In genomic region chr7:155893176-155893575, GRCh38 we compare ENCODE assay signal across 30 cellular contexts.
"Had no signal": no experiment of that assay in that cellular context is flagged by ENCODE, and none has a peak within 500 bp of the region (broad histone marks: within the 10 kb centered on the region; RNA-seq: fewer than 3 reads in every experiment).

No MANE protein-coding gene starts in this region.

- H3K9me3 Mint-ChIP-seq: activated naive CD4-positive, alpha-beta T cell treated with anti-CD3 and anti-CD28 coated beads, Interleukin-2, amount 50 U/mL, for 24 hours had no signal

- ATAC-seq: activated CD8-positive, alpha-beta memory T cell treated with anti-CD3 and anti-CD28 coated beads, Interleukin-2, amount 10 ng/mL, durations not matched to agents 7 days and 5 days; Panc1 had no signal

- H3K27me3 ChIP-seq: ascending aorta, cardiac muscle cell had no signal

- H3K4me3 ChIP-seq: ascending aorta, cardiac muscle cell, SJCRH30, SK-N-MC had no signal

- H3K27ac Mint-ChIP-seq: activated CD4-positive, alpha-beta memory T cell treated with anti-CD3 and anti-CD28 coated beads, Interleukin-2, amount 10 ng/mL, durations not matched to agents 7 days and 5 days; activated CD8-positive, alpha-beta memory T cell treated with anti-CD3 and anti-CD28 coated beads, Interleukin-2, amount 10 ng/mL, durations not matched to agents 7 days and 5 days; activated naive CD4-positive, alpha-beta T cell treated with anti-CD3 and anti-CD28 coated beads, Interleukin-2, amount 50 U/mL, for 24 hours; activated naive CD8-positive, alpha-beta T cell treated with anti-CD3 and anti-CD28 coated beads, Interleukin-2, amount 10 ng/mL, durations not matched to agents 7 days and 5 days had no signal

- H3K27ac ChIP-seq: ascending aorta, cardiac muscle cell, SJCRH30, SK-N-MC, WERI-Rb-1 had no signal

- H3K9me3 ChIP-seq: ascending aorta, SJCRH30 had no signal

- H3K27me3 Mint-ChIP-seq: activated CD4-positive, alpha-beta memory T cell treated with anti-CD3 and anti-CD28 coated beads, Interleukin-2, amount 10 ng/mL, durations not matched to agents 7 days and 5 days; activated CD8-positive, alpha-beta memory T cell treated with anti-CD3 and anti-CD28 coated beads, Interleukin-2, amount 10 ng/mL, durations not matched to agents 7 days and 5 days; activated naive CD4-positive, alpha-beta T cell treated with anti-CD3 and anti-CD28 coated beads, Interleukin-2, amount 50 U/mL, for 24 hours had no signal

- H3K36me3 Mint-ChIP-seq: activated CD8-positive, alpha-beta memory T cell treated with anti-CD3 and anti-CD28 coated beads, Interleukin-2, amount 10 ng/mL, durations not matched to agents 7 days and 5 days; activated naive CD4-positive, alpha-beta T cell treated with anti-CD3 and anti-CD28 coated beads, Interleukin-2, amount 50 U/mL, for 24 hours; activated naive CD8-positive, alpha-beta T cell treated with anti-CD3 and anti-CD28 coated beads, Interleukin-2, amount 10 ng/mL, durations not matched to agents 7 days and 5 days had no signal

- H3K4me1 Mint-ChIP-seq: activated CD4-positive, alpha-beta memory T cell treated with anti-CD3 and anti-CD28 coated beads, Interleukin-2, amount 10 ng/mL, durations not matched to agents 7 days and 5 days; activated CD8-positive, alpha-beta memory T cell treated with anti-CD3 and anti-CD28 coated beads, Interleukin-2, amount 10 ng/mL, durations not matched to agents 7 days and 5 days; activated naive CD4-positive, alpha-beta T cell treated with anti-CD3 and anti-CD28 coated beads, Interleukin-2, amount 50 U/mL, for 24 hours; activated naive CD8-positive, alpha-beta T cell treated with anti-CD3 and anti-CD28 coated beads, Interleukin-2, amount 10 ng/mL, durations not matched to agents 7 days and 5 days had no signal

- DNase-seq: activated CD4-positive, alpha-beta memory T cell treated with anti-CD3 and anti-CD28 coated beads, Interleukin-2, amount 10 ng/mL, durations not matched to agents 7 days and 5 days; activated CD4-positive, alpha-beta T cell treated with anti-CD3 and anti-CD28 coated beads for 1 hour; activated CD4-positive, alpha-beta T cell treated with anti-CD3 and anti-CD28 coated beads for 48 hours; activated CD4-positive, CD25-positive, alpha-beta regulatory T cell; activated CD8-positive, alpha-beta memory T cell treated with anti-CD3 and anti-CD28 coated beads for 24 hours; activated CD8-positive, alpha-beta memory T cell treated with anti-CD3 and anti-CD28 coated beads, Interleukin-2, amount 10 ng/mL, durations not matched to agents 7 days and 5 days; activated CD8-positive, alpha-beta memory T cell treated with anti-CD3 and anti-CD28 coated beads, Interleukin-2, amount 50 U/mL, for 48 hours; activated gamma-delta T cell; activated naive CD4-positive, alpha-beta T cell treated with Interleukin-2 at 50 U/mL for 16 hours; activated naive CD8-positive, alpha-beta T cell treated with anti-CD3 and anti-CD28 coated beads, Interleukin-2, amount 10 ng/mL, durations not matched to agents 7 days and 5 days; activated T-cell treated with anti-CD3 and anti-CD28 coated beads, Interleukin-2, amount 50 U/mL, for 48 hours; amygdala; KG1; MM.1S; MV-4-11; NCI-H1092; NCI-H1436 treated with DMSO at 0.1 percent for 48 hours; NCI-H1694 treated with DMSO at 0.1 percent for 48 hours; NCI-H2029; NCI-H345; NCI-H524 treated with DMSO at 0.1 percent for 48 hours; SHP77; SJCRH30; T1000; WERI-Rb-1 had no signal

- H3K4me1 ChIP-seq: ascending aorta, SJCRH30 had no signal

- H3K4me3 Mint-ChIP-seq: activated CD4-positive, alpha-beta memory T cell treated with anti-CD3 and anti-CD28 coated beads, Interleukin-2, amount 10 ng/mL, durations not matched to agents 7 days and 5 days; activated CD8-positive, alpha-beta memory T cell treated with anti-CD3 and anti-CD28 coated beads, Interleukin-2, amount 10 ng/mL, durations not matched to agents 7 days and 5 days; activated naive CD4-positive, alpha-beta T cell treated with anti-CD3 and anti-CD28 coated beads, Interleukin-2, amount 50 U/mL, for 24 hours; activated naive CD8-positive, alpha-beta T cell treated with anti-CD3 and anti-CD28 coated beads, Interleukin-2, amount 10 ng/mL, durations not matched to agents 7 days and 5 days had no signal

- H3K36me3 ChIP-seq: ascending aorta, cardiac muscle cell, SJCRH30, WERI-Rb-1 had no signal
